11 cellular contexts compared by ENCODE assay signal in the genomic region with DNA sequence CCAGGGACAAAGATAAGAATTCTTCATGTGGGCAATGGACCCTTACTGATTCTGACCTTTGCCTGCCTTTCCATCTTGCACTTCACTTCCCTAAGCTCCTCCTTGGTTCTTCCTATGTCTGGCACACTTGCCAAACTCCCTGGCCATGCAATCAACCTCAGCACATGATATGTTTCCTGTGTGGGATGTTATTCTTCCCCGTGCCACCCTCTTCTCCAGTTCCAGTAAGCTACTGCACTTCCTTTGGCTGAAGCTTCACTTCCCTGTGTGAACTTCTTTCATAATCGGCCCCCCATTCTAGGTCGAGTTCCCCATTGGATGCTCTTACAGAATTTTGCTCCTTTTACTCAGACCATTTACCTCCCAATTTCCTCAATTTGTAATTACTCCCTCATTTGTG. TPM values are rescaled to one million over a fixed set of nuclear protein-coding genes. Genes with fewer than 3 reads are reported as not detected.
A peak's percentile ranks its signal among the peaks of the same experiment; 100 is the strongest.
DNase-seq lines count a peak whose midpoint lies in the region; ATAC-seq and TF ChIP-seq lines count a peak whose summit lies in the region.
"Had no signal": no experiment of that assay in that cellular context is flagged by ENCODE, and none has a peak within 500 bp of the region (broad histone marks: within the 10 kb centered on the region; RNA-seq: fewer than 3 reads in every experiment).

No MANE protein-coding gene starts in this region.

- H3K27ac Mint-ChIP-seq in activated naive CD4-positive, alpha-beta T cell treated with anti-CD3 and anti-CD28 coated beads for 36 hours = peak overlapping the region; percentile 19
- H3K27ac Mint-ChIP-seq in stimulated activated effector memory CD8-positive, alpha-beta T cell treated with anti-CD3 and anti-CD28 coated beads, Interleukin-12 subunit alpha, Interleukin-12 subunit beta, amount 100 ng/mL, for 72 hours = no peak overlapping the region
- no peak overlapping the region for H3K27ac Mint-ChIP-seq in WTC11

- POLR2A ChIA-PET in WTC11 (lab: Charles Lee) = no interaction called here

- intact Hi-C loops in activated naive CD4-positive, alpha-beta T cell treated with anti-CD3 and anti-CD28 coated beads for 36 hours (cut with micrococcal nuclease) = loop anchor here (2.0 kb wide), 1 partner anchor 13 kb away; no protein-coding TSS in a partner anchor

- no peaks in the 10 kb centered on the region for H3K36me3 Mint-ChIP-seq in activated naive CD4-positive, alpha-beta T cell treated with anti-CD3 and anti-CD28 coated beads for 36 hours (ENCODE audit: low read depth)
- H3K36me3 Mint-ChIP-seq in stimulated activated effector memory CD8-positive, alpha-beta T cell treated with anti-CD3 and anti-CD28 coated beads, Interleukin-12 subunit alpha, Interleukin-12 subunit beta, amount 100 ng/mL, for 72 hours = no peaks in the 10 kb centered on the region
- H3K36me3 Mint-ChIP-seq in WTC11 = no peaks in the 10 kb centered on the region

- no peaks in the 10 kb centered on the region for H3K27me3 Mint-ChIP-seq in activated naive CD4-positive, alpha-beta T cell treated with anti-CD3 and anti-CD28 coated beads for 36 hours (ENCODE audit: low read depth)
- H3K27me3 Mint-ChIP-seq in WTC11 (ENCODE audit: low read depth) = no peaks in the 10 kb centered on the region; the same call in 1 of the 2 replicates

- no peak for ATAC-seq in stimulated activated effector memory CD8-positive, alpha-beta T cell treated with anti-CD3 and anti-CD28 coated beads, Interleukin-12 subunit alpha, Interleukin-12 subunit beta, amount 100 ng/mL, for 72 hours
- ATAC-seq in WTC11 (no peak), GM21825 (IDR thresholded peaks at IDR 0.05; ENCODE audit: unreplicated experiment) (no peak)

- no peaks in the 10 kb centered on the region for H3K9me3 Mint-ChIP-seq in activated naive CD4-positive, alpha-beta T cell treated with anti-CD3 and anti-CD28 coated beads for 36 hours
- no peaks in the 10 kb centered on the region for H3K9me3 Mint-ChIP-seq in stimulated activated effector memory CD8-positive, alpha-beta T cell treated with anti-CD3 and anti-CD28 coated beads, Interleukin-12 subunit alpha, Interleukin-12 subunit beta, amount 100 ng/mL, for 72 hours
- H3K9me3 Mint-ChIP-seq in WTC11 = peaks cover 4% of the 10 kb centered on the region; the same call in 1 of the 2 replicates

- no peak for TF ChIP-seq CTCF in WTC11 (IDR thresholded peaks at IDR 0.05)

- CTCF ChIA-PET in activated naive CD4-positive, alpha-beta T cell treated with anti-CD3 and anti-CD28 coated beads for 36 hours (lab: Charles Lee) = interaction anchor here (0.6 to 2.7 kb wide), 6 partner anchors 8 to 296 kb away, joined by 3 to 12 read pairs (median 4); a partner anchor contains a TSS
- CTCF ChIA-PET in WTC11 (lab: Charles Lee) = no interaction called here

- DNase-seq in activated naive CD4-positive, alpha-beta T cell treated with anti-CD3 and anti-CD28 coated beads for 36 hours = no peak
- no peak for DNase-seq in activated naive CD4-positive, alpha-beta T cell treated with anti-CD3 and anti-CD28 coated beads, Interleukin-2, amount 50 U/mL, for 16 hours
- peak; percentile 19 for DNase-seq in NCI-H226
- DNase-seq in dermis blood vessel endothelial cell = peak; percentile 42
- DNase-seq in stimulated activated effector memory CD8-positive, alpha-beta T cell treated with anti-CD3 and anti-CD28 coated beads, Interleukin-12 subunit alpha, Interleukin-12 subunit beta, amount 100 ng/mL, for 72 hours (ENCODE audit: low spot score in 2 of 2) = no peak
- DNase-seq in WTC11 (ENCODE audit: low spot score) = no peak
- no peak for DNase-seq in epidermal melanocyte (ENCODE audit: insufficient read length, low spot score)
- DNase-seq: GM23248, NCI-H2081 treated with DMSO at 0.1 percent for 48 hours, T-helper 9 cell had no signal

- H3K4me1 Mint-ChIP-seq in activated naive CD4-positive, alpha-beta T cell treated with anti-CD3 and anti-CD28 coated beads for 36 hours (ENCODE audit: low read depth) = peaks cover 40% of the 10 kb centered on the region
- H3K4me1 Mint-ChIP-seq in stimulated activated effector memory CD8-positive, alpha-beta T cell treated with anti-CD3 and anti-CD28 coated beads, Interleukin-12 subunit alpha, Interleukin-12 subunit beta, amount 100 ng/mL, for 72 hours = peaks cover 34% of the 10 kb centered on the region
- H3K4me1 Mint-ChIP-seq in WTC11 = no peaks in the 10 kb centered on the region

- H3K4me3 Mint-ChIP-seq in activated naive CD4-positive, alpha-beta T cell treated with anti-CD3 and anti-CD28 coated beads for 36 hours = peak overlapping the region; percentile 26
- peak overlapping the region; percentile 50 for H3K4me3 Mint-ChIP-seq in stimulated activated effector memory CD8-positive, alpha-beta T cell treated with anti-CD3 and anti-CD28 coated beads, Interleukin-12 subunit alpha, Interleukin-12 subunit beta, amount 100 ng/mL, for 72 hours
- no peak overlapping the region for H3K4me3 Mint-ChIP-seq in WTC11

TF ChIP-seq in WTC11, 78 proteins besides CTCF, POLR2A, EP300 and RAD21:
- no peak for TF ChIP-seq TEAD4 (CRISPR knock-in tag; IDR thresholded peaks at IDR 0.05)
- TF ChIP-seq, protein P1, sequence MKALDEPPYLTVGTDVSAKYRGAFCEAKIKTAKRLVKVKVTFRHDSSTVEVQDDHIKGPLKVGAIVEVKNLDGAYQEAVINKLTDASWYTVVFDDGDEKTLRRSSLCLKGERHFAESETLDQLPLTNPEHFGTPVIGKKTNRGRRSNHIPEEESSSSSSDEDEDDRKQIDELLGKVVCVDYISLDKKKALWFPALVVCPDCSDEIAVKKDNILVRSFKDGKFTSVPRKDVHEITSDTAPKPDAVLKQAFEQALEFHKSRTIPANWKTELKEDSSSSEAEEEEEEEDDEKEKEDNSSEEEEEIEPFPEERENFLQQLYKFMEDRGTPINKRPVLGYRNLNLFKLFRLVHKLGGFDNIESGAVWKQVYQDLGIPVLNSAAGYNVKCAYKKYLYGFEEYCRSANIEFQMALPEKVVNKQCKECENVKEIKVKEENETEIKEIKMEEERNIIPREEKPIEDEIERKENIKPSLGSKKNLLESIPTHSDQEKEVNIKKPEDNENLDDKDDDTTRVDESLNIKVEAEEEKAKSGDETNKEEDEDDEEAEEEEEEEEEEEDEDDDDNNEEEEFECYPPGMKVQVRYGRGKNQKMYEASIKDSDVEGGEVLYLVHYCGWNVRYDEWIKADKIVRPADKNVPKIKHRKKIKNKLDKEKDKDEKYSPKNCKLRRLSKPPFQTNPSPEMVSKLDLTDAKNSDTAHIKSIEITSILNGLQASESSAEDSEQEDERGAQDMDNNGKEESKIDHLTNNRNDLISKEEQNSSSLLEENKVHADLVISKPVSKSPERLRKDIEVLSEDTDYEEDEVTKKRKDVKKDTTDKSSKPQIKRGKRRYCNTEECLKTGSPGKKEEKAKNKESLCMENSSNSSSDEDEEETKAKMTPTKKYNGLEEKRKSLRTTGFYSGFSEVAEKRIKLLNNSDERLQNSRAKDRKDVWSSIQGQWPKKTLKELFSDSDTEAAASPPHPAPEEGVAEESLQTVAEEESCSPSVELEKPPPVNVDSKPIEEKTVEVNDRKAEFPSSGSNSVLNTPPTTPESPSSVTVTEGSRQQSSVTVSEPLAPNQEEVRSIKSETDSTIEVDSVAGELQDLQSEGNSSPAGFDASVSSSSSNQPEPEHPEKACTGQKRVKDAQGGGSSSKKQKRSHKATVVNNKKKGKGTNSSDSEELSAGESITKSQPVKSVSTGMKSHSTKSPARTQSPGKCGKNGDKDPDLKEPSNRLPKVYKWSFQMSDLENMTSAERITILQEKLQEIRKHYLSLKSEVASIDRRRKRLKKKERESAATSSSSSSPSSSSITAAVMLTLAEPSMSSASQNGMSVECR (CRISPR knock-in tag; IDR thresholded peaks at IDR 0.05; ENCODE audit: borderline replicate concordance) = no peak
- TF ChIP-seq, protein P2, sequence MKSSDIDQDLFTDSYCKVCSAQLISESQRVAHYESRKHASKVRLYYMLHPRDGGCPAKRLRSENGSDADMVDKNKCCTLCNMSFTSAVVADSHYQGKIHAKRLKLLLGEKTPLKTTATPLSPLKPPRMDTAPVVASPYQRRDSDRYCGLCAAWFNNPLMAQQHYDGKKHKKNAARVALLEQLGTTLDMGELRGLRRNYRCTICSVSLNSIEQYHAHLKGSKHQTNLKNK (CRISPR knock-in tag; IDR thresholded peaks at IDR 0.05) = no peak
- no peak for TF ChIP-seq ZNF138 (CRISPR knock-in tag; conservative IDR thresholded peaks at IDR 0.05)
- TF ChIP-seq, protein P3, sequence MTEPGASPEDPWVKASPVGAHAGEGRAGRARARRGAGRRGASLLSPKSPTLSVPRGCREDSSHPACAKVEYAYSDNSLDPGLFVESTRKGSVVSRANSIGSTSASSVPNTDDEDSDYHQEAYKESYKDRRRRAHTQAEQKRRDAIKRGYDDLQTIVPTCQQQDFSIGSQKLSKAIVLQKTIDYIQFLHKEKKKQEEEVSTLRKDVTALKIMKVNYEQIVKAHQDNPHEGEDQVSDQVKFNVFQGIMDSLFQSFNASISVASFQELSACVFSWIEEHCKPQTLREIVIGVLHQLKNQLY (CRISPR knock-in tag; IDR thresholded peaks at IDR 0.05) = no peak
- TF ChIP-seq, protein P4, sequence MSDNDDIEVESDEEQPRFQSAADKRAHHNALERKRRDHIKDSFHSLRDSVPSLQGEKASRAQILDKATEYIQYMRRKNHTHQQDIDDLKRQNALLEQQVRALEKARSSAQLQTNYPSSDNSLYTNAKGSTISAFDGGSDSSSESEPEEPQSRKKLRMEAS (CRISPR knock-in tag; IDR thresholded peaks at IDR 0.05) = no peak
- TF ChIP-seq SMAD3 (CRISPR knock-in tag; IDR thresholded peaks at IDR 0.05; ENCODE audit: borderline replicate concordance) = no peak
- no peak for TF ChIP-seq NFATC4 (CRISPR knock-in tag; IDR thresholded peaks at IDR 0.05)
- TF ChIP-seq, protein P5, sequence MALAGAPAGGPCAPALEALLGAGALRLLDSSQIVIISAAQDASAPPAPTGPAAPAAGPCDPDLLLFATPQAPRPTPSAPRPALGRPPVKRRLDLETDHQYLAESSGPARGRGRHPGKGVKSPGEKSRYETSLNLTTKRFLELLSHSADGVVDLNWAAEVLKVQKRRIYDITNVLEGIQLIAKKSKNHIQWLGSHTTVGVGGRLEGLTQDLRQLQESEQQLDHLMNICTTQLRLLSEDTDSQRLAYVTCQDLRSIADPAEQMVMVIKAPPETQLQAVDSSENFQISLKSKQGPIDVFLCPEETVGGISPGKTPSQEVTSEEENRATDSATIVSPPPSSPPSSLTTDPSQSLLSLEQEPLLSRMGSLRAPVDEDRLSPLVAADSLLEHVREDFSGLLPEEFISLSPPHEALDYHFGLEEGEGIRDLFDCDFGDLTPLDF (CRISPR knock-in tag; IDR thresholded peaks at IDR 0.05) = no peak
- TF ChIP-seq MYBL2 (CRISPR knock-in tag; IDR thresholded peaks at IDR 0.05) = no peak
- TF ChIP-seq ZNF317 (CRISPR knock-in tag; IDR thresholded peaks at IDR 0.05; ENCODE audit: borderline replicate concordance, low read depth) = no peak
- no peak for TF ChIP-seq GABPB1 (CRISPR knock-in tag; IDR thresholded peaks at IDR 0.05)

RNA-seq across cellular contexts. Expression of a gene that starts 10.7 kb away (rescaled TPM):
- 10 to 100 TPM; 39.3 to 39.8 TPM for total RNA-seq in activated naive CD4-positive, alpha-beta T cell treated with anti-CD3 and anti-CD28 coated beads for 36 hours
- 84.9 and 100 TPM in 2 replicates for total RNA-seq in dermis blood vessel endothelial cell
- 40.2 to 46.1 TPM (median 45.5 TPM) in 3 replicates for total RNA-seq in WTC11 (2021)

Comparison
In these comparisons a context has a peak if more than half of its experiments do, and no peak if none do; other contexts are left out.
1. DNase-seq: peak in NCI-H226 (single experiment) and dermis blood vessel endothelial cell (single experiment); none in activated naive CD4-positive, alpha-beta T cell treated with anti-CD3 and anti-CD28 coated beads for 36 hours (single experiment), activated naive CD4-positive, alpha-beta T cell treated with anti-CD3 and anti-CD28 coated beads, Interleukin-2, amount 50 U/mL, for 16 hours (single experiment), stimulated activated effector memory CD8-positive, alpha-beta T cell treated with anti-CD3 and anti-CD28 coated beads, Interleukin-12 subunit alpha, Interleukin-12 subunit beta, amount 100 ng/mL, for 72 hours (0 of 2), WTC11 (single experiment) and epidermal melanocyte (single experiment).